ENCODE assay signal across 19 cellular contexts in the genomic region with DNA sequence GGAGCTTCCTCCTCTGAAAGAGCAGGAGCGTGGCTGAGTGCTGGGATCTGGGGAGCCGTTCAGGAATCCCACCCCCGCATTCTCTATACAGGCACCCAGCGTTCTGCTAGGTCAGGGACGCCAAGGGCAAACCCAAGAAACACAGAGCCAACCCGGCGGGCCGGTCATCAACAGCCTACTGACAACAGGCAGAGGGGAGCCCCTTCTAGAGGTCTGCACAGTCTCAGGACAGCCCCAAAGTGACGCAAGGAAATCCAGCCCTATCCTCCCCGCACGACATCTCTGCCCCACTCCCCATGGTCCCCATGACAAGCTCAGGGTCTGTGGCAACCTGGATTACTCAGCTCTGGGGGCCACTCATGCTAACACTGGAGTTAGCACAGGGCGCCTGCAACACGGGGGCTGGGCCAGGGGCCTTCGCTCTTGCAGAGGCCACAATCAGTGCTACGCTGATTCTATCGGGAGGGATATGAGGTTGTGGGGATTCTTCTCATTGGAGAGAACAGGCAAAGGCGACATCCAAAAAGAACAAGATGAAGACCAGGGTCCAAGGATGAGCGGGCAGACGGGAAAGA.
"Had no signal": no experiment of that assay in that cellular context is flagged by ENCODE, and none has a peak within 500 bp of the region (broad histone marks: within the 10 kb centered on the region; RNA-seq: fewer than 3 reads in every experiment).

No MANE protein-coding gene starts in this region.

- H3K36me3 Mint-ChIP-seq: naive thymus-derived CD8-positive, alpha-beta T cell had no signal

- H3K27ac Mint-ChIP-seq: activated CD4-positive, alpha-beta T cell treated with anti-CD3 and anti-CD28 coated beads, Interleukin-2, amount 10 ng/mL, durations not matched to agents 24 days and 14 days; activated CD8-positive, alpha-beta T cell treated with anti-CD3 and anti-CD28 coated beads, Interleukin-2, amount 10 ng/mL, durations not matched to agents 7 days and 5 days; activated T-cell treated with anti-CD3 and anti-CD28 coated beads, Interleukin-2, amount 50 U/mL, for 24 hours had no signal

- H3K4me1 ChIP-seq: colonic mucosa, gastroesophageal sphincter, heart left ventricle, prostate gland had no signal

- H3K27ac ChIP-seq: brain microvascular endothelial cell, colonic mucosa, gastroesophageal sphincter, heart left ventricle, prostate gland had no signal

- H3K9me3 ChIP-seq: colonic mucosa, gastroesophageal sphincter, heart left ventricle, prostate gland, SK-N-SH had no signal

- H3K27me3 Mint-ChIP-seq: activated CD4-positive, alpha-beta T cell treated with anti-CD3 and anti-CD28 coated beads, Interleukin-2, amount 10 ng/mL, durations not matched to agents 24 days and 14 days; central memory CD8-positive, alpha-beta T cell had no signal

- H3K9ac ChIP-seq: SK-N-SH had no signal

- H3K4me1 Mint-ChIP-seq: activated CD4-positive, alpha-beta T cell treated with anti-CD3 and anti-CD28 coated beads, Interleukin-2, amount 10 ng/mL, durations not matched to agents 24 days and 14 days; central memory CD8-positive, alpha-beta T cell; stimulated activated naive CD8-positive, alpha-beta T cell treated with anti-CD3 and anti-CD28 coated beads, Interleukin-15, amount 100 ng/mL, for 72 hours had no signal

- H3K27me3 ChIP-seq: brain microvascular endothelial cell, colonic mucosa, gastroesophageal sphincter, heart left ventricle had no signal

- H3K36me3 ChIP-seq: colonic mucosa had no signal

- H3K4me3 ChIP-seq: colonic mucosa, gastroesophageal sphincter, heart left ventricle, prostate gland, smooth muscle cell had no signal

- H3K9me3 Mint-ChIP-seq: activated CD4-positive, alpha-beta T cell treated with anti-CD3 and anti-CD28 coated beads, Interleukin-2, amount 10 ng/mL, durations not matched to agents 24 days and 14 days; activated T-cell treated with anti-CD3 and anti-CD28 coated beads, Interleukin-2, amount 50 U/mL, for 24 hours; central memory CD8-positive, alpha-beta T cell; naive thymus-derived CD8-positive, alpha-beta T cell; stimulated activated naive CD8-positive, alpha-beta T cell treated with anti-CD3 and anti-CD28 coated beads, Interleukin-15, amount 100 ng/mL, for 72 hours had no signal

- H3K4me3 Mint-ChIP-seq: activated CD4-positive, alpha-beta T cell treated with anti-CD3 and anti-CD28 coated beads, Interleukin-2, amount 10 ng/mL, durations not matched to agents 24 days and 14 days; activated CD8-positive, alpha-beta T cell treated with anti-CD3 and anti-CD28 coated beads, Interleukin-2, amount 10 ng/mL, durations not matched to agents 7 days and 5 days; activated T-cell treated with anti-CD3 and anti-CD28 coated beads, Interleukin-2, amount 50 U/mL, for 24 hours; central memory CD8-positive, alpha-beta T cell; naive thymus-derived CD8-positive, alpha-beta T cell; stimulated activated naive CD8-positive, alpha-beta T cell treated with anti-CD3 and anti-CD28 coated beads, Interleukin-15, amount 100 ng/mL, for 72 hours had no signal

- H3K4me2 ChIP-seq: SK-N-SH, smooth muscle cell had no signal

- ATAC-seq: activated CD8-positive, alpha-beta T cell treated with anti-CD3 and anti-CD28 coated beads, Interleukin-2, amount 10 ng/mL, durations not matched to agents 7 days and 5 days; gastroesophageal sphincter; heart left ventricle; naive thymus-derived CD8-positive, alpha-beta T cell; right cardiac atrium; stimulated activated naive CD8-positive, alpha-beta T cell treated with anti-CD3 and anti-CD28 coated beads, Interleukin-15, amount 100 ng/mL, for 72 hours had no signal

- DNase-seq: activated CD4-positive, alpha-beta T cell treated with anti-CD3 and anti-CD28 coated beads, Interleukin-2, amount 10 ng/mL, durations not matched to agents 24 days and 14 days; activated CD4-positive, CD25-positive, alpha-beta regulatory T cell; activated CD8-positive, alpha-beta T cell treated with anti-CD3 and anti-CD28 coated beads, Interleukin-2, amount 10 ng/mL, durations not matched to agents 7 days and 5 days; activated naive CD4-positive, alpha-beta T cell treated with anti-CD3 and anti-CD28 coated beads, Interleukin-2, amount 50 U/mL, for 16 hours; activated T-cell treated with anti-CD3 and anti-CD28 coated beads, Interleukin-2, amount 50 U/mL, for 24 hours; brain microvascular endothelial cell; colonic mucosa; mesenchymal stem cell; naive thymus-derived CD8-positive, alpha-beta T cell; SK-N-SH; stimulated activated CD4-positive, alpha-beta T cell treated with anti-CD3 and anti-CD28 coated beads, Interleukin-4, amount 100 ng/mL, for 1 hour; stimulated activated naive CD8-positive, alpha-beta T cell treated with anti-CD3 and anti-CD28 coated beads, Interleukin-15, amount 100 ng/mL, for 72 hours; T-helper 9 cell had no signal
